1 cellular context compared by ENCODE assay signal in the genomic region with DNA sequence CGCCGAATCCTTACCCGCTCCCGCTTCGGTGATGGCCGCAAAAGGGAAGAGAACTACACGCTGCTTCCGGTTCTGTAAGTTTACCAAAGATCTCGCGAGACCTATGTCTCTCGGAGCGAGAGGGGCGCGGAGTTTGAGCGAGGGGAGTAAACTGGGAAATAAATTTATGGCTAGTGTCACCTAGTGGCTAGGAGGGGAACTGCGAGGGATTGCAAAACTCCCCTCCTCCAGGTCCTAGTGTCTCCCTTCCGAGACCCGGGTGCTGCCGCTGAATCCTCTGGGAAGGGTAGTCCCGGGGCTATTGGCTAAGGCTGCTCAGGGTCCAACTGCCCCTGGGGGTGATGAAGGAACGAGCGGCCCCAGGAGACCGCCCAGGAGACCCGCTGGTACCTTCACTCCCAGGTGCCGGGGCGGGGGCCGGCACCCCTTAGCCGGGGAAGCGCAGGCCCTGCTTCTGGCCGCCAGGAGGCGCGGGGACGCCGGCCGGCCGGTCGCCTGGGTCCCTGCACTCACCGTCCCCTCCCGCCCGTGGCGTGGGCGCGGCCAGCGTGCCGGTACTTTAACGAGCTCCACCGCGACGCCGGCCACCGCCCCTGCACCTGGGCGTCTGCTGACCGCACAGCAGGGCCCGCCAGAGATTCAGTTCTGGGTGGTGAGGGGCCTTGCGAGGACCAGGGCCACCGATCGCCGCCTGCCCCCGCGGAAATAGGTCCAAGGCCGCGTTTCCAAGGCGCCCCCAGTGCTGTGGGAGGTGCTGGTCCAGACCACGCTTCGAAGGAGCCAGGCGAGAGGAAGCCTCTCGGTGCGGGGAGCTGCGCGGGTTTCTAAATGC.
TF ChIP-seq lines count a peak whose summit lies in the region.

A gene (minus strand): TSS at position 51 of the 832 bp plus-strand sequence. CDS start 883 bp downstream, outside the sequence.

TF ChIP-seq in K562, 482 proteins besides CTCF, POLR2A, EP300 and RAD21 (continued from another document and continues in another):
- TF ChIP-seq, protein P1, sequence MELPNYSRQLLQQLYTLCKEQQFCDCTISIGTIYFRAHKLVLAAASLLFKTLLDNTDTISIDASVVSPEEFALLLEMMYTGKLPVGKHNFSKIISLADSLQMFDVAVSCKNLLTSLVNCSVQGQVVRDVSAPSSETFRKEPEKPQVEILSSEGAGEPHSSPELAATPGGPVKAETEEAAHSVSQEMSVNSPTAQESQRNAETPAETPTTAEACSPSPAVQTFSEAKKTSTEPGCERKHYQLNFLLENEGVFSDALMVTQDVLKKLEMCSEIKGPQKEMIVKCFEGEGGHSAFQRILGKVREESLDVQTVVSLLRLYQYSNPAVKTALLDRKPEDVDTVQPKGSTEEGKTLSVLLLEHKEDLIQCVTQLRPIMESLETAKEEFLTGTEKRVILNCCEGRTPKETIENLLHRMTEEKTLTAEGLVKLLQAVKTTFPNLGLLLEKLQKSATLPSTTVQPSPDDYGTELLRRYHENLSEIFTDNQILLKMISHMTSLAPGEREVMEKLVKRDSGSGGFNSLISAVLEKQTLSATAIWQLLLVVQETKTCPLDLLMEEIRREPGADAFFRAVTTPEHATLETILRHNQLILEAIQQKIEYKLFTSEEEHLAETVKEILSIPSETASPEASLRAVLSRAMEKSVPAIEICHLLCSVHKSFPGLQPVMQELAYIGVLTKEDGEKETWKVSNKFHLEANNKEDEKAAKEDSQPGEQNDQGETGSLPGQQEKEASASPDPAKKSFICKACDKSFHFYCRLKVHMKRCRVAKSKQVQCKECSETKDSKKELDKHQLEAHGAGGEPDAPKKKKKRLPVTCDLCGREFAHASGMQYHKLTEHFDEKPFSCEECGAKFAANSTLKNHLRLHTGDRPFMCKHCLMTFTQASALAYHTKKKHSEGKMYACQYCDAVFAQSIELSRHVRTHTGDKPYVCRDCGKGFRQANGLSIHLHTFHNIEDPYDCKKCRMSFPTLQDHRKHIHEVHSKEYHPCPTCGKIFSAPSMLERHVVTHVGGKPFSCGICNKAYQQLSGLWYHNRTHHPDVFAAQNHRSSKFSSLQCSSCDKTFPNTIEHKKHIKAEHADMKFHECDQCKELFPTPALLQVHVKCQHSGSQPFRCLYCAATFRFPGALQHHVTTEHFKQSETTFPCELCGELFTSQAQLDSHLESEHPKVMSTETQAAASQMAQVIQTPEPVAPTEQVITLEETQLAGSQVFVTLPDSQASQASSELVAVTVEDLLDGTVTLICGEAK (IDR thresholded peaks at IDR 0.05), result peak; percentile 80
- TF ChIP-seq, protein P1 (CRISPR knock-in tag; IDR thresholded peaks at IDR 0.05), result no peak
- TF ChIP-seq NONO (IDR thresholded peaks at IDR 0.05; ENCODE audit: low read depth in 2 of 2, low read length in 1 of 2) (peak in 1 of 2 experiments; percentile 62; a peak in 1 of 4 replicates), HMGN3 (IDR thresholded peaks at IDR 0.05; ENCODE audit: borderline replicate concordance, extremely low read depth, insufficient read length, low read depth, low read length) (peak; percentile 64), GTF2E2 (tag; IDR thresholded peaks at IDR 0.05) (peak; percentile 72; the same call in 1 of the 2 replicates), BHLHE40 (IDR thresholded peaks at IDR 0.05; ENCODE audit: low read length) (peak; percentile 67), PHF8 (IDR thresholded peaks at IDR 0.05; ENCODE audit: borderline replicate concordance, low read length) (peak; percentile 51; the same call in 1 of the 2 replicates), JUN (IDR thresholded peaks at IDR 0.05; ENCODE audit: borderline replicate concordance, low read depth, low read length) (no peak), JUN (CRISPR knock-in tag; IDR thresholded peaks at IDR 0.05; ENCODE audit: borderline replicate concordance) (no peak), HDAC8 (tag; IDR thresholded peaks at IDR 0.05) (no peak), ATF1 (CRISPR knock-in tag; IDR thresholded peaks at IDR 0.05) (no peak), ATF1 (tag; IDR thresholded peaks at IDR 0.05) (peak; percentile 68), BMI1 (IDR thresholded peaks at IDR 0.05; ENCODE audit: low read length) (no peak), CC2D1A (IDR thresholded peaks at IDR 0.05) (peak; percentile 85)
- TF ChIP-seq, protein P2, sequence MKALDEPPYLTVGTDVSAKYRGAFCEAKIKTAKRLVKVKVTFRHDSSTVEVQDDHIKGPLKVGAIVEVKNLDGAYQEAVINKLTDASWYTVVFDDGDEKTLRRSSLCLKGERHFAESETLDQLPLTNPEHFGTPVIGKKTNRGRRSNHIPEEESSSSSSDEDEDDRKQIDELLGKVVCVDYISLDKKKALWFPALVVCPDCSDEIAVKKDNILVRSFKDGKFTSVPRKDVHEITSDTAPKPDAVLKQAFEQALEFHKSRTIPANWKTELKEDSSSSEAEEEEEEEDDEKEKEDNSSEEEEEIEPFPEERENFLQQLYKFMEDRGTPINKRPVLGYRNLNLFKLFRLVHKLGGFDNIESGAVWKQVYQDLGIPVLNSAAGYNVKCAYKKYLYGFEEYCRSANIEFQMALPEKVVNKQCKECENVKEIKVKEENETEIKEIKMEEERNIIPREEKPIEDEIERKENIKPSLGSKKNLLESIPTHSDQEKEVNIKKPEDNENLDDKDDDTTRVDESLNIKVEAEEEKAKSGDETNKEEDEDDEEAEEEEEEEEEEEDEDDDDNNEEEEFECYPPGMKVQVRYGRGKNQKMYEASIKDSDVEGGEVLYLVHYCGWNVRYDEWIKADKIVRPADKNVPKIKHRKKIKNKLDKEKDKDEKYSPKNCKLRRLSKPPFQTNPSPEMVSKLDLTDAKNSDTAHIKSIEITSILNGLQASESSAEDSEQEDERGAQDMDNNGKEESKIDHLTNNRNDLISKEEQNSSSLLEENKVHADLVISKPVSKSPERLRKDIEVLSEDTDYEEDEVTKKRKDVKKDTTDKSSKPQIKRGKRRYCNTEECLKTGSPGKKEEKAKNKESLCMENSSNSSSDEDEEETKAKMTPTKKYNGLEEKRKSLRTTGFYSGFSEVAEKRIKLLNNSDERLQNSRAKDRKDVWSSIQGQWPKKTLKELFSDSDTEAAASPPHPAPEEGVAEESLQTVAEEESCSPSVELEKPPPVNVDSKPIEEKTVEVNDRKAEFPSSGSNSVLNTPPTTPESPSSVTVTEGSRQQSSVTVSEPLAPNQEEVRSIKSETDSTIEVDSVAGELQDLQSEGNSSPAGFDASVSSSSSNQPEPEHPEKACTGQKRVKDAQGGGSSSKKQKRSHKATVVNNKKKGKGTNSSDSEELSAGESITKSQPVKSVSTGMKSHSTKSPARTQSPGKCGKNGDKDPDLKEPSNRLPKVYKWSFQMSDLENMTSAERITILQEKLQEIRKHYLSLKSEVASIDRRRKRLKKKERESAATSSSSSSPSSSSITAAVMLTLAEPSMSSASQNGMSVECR (CRISPR knock-in tag; IDR thresholded peaks at IDR 0.05), result peak; percentile 66; the same call in 1 of the 2 replicates
- TF ChIP-seq, protein P3, sequence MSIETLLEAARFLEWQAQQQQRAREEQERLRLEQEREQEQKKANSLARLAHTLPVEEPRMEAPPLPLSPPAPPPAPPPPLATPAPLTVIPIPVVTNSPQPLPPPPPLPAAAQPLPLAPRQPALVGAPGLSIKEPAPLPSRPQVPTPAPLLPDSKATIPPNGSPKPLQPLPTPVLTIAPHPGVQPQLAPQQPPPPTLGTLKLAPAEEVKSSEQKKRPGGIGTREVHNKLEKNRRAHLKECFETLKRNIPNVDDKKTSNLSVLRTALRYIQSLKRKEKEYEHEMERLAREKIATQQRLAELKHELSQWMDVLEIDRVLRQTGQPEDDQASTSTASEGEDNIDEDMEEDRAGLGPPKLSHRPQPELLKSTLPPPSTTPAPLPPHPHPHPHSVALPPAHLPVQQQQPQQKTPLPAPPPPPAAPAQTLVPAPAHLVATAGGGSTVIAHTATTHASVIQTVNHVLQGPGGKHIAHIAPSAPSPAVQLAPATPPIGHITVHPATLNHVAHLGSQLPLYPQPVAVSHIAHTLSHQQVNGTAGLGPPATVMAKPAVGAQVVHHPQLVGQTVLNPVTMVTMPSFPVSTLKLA (conservative IDR thresholded peaks at IDR 0.05), result peak; percentile 81 to 88
- TF ChIP-seq, protein P4, sequence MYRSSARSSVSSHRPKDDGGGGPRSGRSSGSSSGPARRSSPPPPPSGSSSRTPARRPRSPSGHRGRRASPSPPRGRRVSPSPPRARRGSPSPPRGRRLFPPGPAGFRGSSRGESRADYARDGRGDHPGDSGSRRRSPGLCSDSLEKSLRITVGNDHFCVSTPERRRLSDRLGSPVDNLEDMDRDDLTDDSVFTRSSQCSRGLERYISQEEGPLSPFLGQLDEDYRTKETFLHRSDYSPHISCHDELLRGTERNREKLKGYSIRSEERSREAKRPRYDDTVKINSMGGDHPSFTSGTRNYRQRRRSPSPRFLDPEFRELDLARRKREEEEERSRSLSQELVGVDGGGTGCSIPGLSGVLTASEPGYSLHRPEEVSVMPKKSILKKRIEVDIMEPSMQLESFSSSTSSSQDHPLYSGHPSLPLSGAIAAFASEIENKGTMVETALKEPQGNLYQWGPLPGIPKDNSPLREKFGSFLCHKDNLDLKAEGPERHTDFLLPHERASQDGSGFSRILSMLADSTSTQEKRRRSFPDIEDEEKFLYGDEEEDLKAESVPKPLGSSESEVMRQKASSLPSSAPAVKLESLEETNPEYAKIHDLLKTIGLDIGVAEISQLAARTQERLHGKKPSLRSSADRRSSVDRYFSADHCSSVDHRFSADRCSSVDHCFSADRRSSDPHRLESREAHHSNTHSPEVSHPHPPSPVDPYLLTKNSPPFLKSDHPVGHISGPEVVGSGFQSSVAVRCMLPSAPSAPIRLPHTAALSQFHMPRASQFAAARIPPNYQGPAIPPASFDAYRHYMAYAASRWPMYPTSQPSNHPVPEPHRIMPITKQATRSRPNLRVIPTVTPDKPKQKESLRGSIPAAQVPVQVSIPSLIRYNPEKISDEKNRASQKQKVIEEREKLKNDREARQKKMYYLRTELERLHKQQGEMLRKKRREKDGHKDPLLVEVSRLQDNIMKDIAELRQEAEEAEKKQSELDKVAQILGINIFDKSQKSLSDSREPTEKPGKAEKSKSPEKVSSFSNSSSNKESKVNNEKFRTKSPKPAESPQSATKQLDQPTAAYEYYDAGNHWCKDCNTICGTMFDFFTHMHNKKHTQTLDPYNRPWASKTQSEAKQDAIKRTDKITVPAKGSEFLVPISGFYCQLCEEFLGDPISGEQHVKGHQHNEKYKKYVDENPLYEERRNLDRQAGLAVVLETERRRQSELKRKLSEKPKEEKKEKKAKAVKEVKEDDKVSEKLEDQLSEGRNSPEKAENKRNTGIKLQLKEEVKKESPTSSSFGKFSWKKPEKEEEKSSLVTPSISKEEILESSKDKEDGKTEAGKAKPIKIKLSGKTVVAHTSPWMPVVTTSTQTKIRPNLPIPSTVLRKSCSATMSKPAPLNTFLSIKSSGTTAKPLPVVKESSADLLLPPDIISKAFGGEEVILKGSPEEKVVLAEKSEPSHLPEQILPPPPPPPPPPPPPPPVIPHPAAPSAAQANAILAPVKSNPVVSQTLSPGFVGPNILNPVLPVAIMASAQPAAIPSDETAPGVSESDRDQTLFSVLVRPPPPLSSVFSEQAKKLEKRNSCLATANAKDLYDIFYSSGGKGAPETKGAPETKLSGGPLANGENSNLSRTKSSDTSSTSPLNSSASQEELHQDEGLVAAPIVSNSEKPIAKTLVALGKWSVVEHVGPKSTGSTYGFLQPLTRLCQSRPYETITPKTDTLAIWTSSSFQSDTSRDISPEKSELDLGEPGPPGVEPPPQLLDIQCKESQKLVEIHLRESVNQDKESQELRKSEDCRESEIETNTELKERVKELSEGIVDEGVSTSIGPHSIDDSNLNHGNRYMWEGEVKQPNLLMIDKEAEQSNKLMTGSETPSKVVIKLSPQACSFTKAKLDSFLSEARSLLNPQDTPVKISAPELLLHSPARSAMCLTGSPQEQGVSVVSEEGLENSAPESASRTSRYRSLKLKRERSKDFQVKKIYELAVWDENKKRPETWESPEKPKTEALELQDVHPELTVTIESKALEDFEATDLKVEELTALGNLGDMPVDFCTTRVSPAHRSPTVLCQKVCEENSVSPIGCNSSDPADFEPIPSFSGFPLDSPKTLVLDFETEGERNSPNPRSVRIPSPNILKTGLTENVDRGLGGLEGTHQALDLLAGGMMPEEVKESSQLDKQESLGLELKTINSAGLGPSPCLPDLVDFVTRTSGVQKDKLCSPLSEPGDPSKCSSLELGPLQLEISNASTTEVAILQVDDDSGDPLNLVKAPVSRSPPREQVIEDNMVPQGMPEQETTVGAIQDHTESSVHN (IDR thresholded peaks at IDR 0.05; ENCODE audit: borderline replicate concordance in 1 of 2, low read depth in 1 of 2), result peak in 1 of 2 experiments; percentile 58; a peak in 1 of 4 replicates
- TF ChIP-seq, protein P5, sequence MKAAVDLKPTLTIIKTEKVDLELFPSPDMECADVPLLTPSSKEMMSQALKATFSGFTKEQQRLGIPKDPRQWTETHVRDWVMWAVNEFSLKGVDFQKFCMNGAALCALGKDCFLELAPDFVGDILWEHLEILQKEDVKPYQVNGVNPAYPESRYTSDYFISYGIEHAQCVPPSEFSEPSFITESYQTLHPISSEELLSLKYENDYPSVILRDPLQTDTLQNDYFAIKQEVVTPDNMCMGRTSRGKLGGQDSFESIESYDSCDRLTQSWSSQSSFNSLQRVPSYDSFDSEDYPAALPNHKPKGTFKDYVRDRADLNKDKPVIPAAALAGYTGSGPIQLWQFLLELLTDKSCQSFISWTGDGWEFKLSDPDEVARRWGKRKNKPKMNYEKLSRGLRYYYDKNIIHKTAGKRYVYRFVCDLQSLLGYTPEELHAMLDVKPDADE (conservative IDR thresholded peaks at IDR 0.05; ENCODE audit: control insufficient read depth, low read depth, low read length), result no peak; the same call in none of the 2 replicates
- TF ChIP-seq, protein P6, sequence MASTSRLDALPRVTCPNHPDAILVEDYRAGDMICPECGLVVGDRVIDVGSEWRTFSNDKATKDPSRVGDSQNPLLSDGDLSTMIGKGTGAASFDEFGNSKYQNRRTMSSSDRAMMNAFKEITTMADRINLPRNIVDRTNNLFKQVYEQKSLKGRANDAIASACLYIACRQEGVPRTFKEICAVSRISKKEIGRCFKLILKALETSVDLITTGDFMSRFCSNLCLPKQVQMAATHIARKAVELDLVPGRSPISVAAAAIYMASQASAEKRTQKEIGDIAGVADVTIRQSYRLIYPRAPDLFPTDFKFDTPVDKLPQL (IDR thresholded peaks at IDR 0.05; ENCODE audit: extremely low read depth, insufficient read length), result peak; percentile 74
